ENCODE assay signal across 11 cellular contexts in genomic region chr10:107163904-107164861, GRCh38. TPM values are rescaled to one million over a fixed set of nuclear protein-coding genes. Genes with fewer than 3 reads are reported as not detected.
DNase-seq lines count a peak whose midpoint lies in the region; ATAC-seq, FAIRE-seq and TF ChIP-seq lines count a peak whose summit lies in the region.
"Had no signal": no experiment of that assay in that cellular context is flagged by ENCODE, and none has a peak within 500 bp of the region (broad histone marks: within the 10 kb centered on the region; RNA-seq: fewer than 3 reads in every experiment).

Gene SORCS1 (minus strand): TSS chr10:107164706.

- TF ChIP-seq CTCF in GM12878 (IDR thresholded peaks at IDR 0.05 in 2 of 3, conservative IDR thresholded peaks at IDR 0.05 in 1 of 3; ENCODE audit: control insufficient read depth in 2 of 3, extremely low read depth in 1 of 3, insufficient read depth in 1 of 3, low read depth in 3 of 3, low read length in 3 of 3), result no peak
- no peak for TF ChIP-seq CTCF in retinal pigment epithelial cell (conservative IDR thresholded peaks at IDR 0.05; ENCODE audit: low read depth, low read length)

- H3K4me3 ChIP-seq in GM12878, result no peak within 1 kb of the TSS
- H3K4me3 ChIP-seq in iPS-20b (ENCODE audit: low read length), result peak within 1 kb of the TSS; percentile 82
- peak within 1 kb of the TSS; percentile 26 for H3K4me3 ChIP-seq in retinal pigment epithelial cell (ENCODE audit: low read length)
- H3K4me3 ChIP-seq: HAP-1 had no signal

- in situ Hi-C loops in GM12878 (cut with MboI), result no loop called here

- H3K9me3 ChIP-seq in GM12878 (replicated peaks; ENCODE audit: control insufficient read depth, insufficient read depth, low read length) (no peaks in the 10 kb centered on the region), iPS-20b (ENCODE audit: insufficient read depth, low read depth, low read length) (no peaks in the 10 kb centered on the region)
- H3K9me3 ChIP-seq: HAP-1 had no signal

- no TSS peak for BruUV-seq in GM12878 (replicated peaks; lab: Mats Ljungman, UMichigan)

- TF ChIP-seq EP300 in GM12878 (IDR thresholded peaks at IDR 0.05; ENCODE audit: borderline replicate concordance in 1 of 2, control insufficient read depth in 1 of 2, low read depth in 2 of 2, low read length in 2 of 2), result no peak

- DNase-seq in GM12878 (ENCODE audit: low read depth, low spot score) (no peak), retinal pigment epithelial cell (ENCODE audit: low read depth) (no peak)
- DNase-seq: cerebellar nuclear complex, natural killer cell had no signal

- no peaks in the 10 kb centered on the region for H3K79me2 ChIP-seq in GM12878 (ENCODE audit: control insufficient read depth, insufficient read depth, low read length)

- no peaks in the 10 kb centered on the region for H4K20me1 ChIP-seq in GM12878 (ENCODE audit: control insufficient read depth, insufficient read depth)

- POLR2A ChIA-PET in GM12878 (lab: Charles Lee), result no interaction called here

- H3K27ac ChIP-seq in GM12878 (ENCODE audit: control insufficient read depth, insufficient read depth) (no peak within 1 kb of the TSS), iPS-20b (ENCODE audit: low read length) (no peak within 1 kb of the TSS)

- TF ChIP-seq POLR2A in GM12878 (IDR thresholded peaks at IDR 0.05; ENCODE audit: low read depth, low read length), result no peak

- RAD21 ChIA-PET in GM12878 (lab: Charles Lee; ENCODE audit: unreplicated experiment), result no interaction called here

- intact Hi-C loops in GM12878 (cut with micrococcal nuclease; ENCODE audit: unreplicated experiment), result no loop called here

- WGBS in GM12878 (ENCODE audit: insufficient coverage, insufficient replicate concordance, low lambda C conversion rate, missing lambda C conversion rate), result 43% methylated on average over 63 of the region's 105 CpGs

- H3K36me3 ChIP-seq in GM12878 (ENCODE audit: control insufficient read depth in 2 of 2, insufficient read depth in 2 of 2, low read length in 1 of 2) (no peaks in the 10 kb centered on the region), iPS-20b (ENCODE audit: insufficient read depth, low read depth, low read length) (no peaks in the 10 kb centered on the region)
- H3K36me3 ChIP-seq: HAP-1 had no signal

- no peak within 1 kb of the TSS for H3K9ac ChIP-seq in GM12878 (ENCODE audit: control insufficient read depth, insufficient read depth, low read length)
- H3K9ac ChIP-seq in iPS-20b (ENCODE audit: low read depth, low read length), result peak within 1 kb of the TSS; percentile 59; the same call in 1 of the 2 replicates

- no peak within 1 kb of the TSS for H2AFZ ChIP-seq in GM12878 (ENCODE audit: control insufficient read depth, low read depth, low read length)

- H3K4me2 ChIP-seq in GM12878 (ENCODE audit: control insufficient read depth, insufficient read depth), result no peak within 1 kb of the TSS

- H3K4me1 ChIP-seq in GM12878 (ENCODE audit: control insufficient read depth, insufficient read depth, low read length) (no peaks in the 10 kb centered on the region), iPS-20b (ENCODE audit: insufficient read depth, low read length) (peaks cover 12% of the 10 kb centered on the region)
- H3K4me1 ChIP-seq: HAP-1 had no signal

- CTCF ChIA-PET in GM12878 (lab: Yijun Ruan, JAX), result no interaction called here

- peak; percentile 70 for ATAC-seq in GM19372 (IDR thresholded peaks at IDR 0.05; ENCODE audit: low read depth, unreplicated experiment)
- peak; percentile 68 for ATAC-seq in GM12878
- no peak for ATAC-seq in GM19452 (IDR thresholded peaks at IDR 0.05; ENCODE audit: unreplicated experiment)
- no peak for ATAC-seq in HG03442 (IDR thresholded peaks at IDR 0.05; ENCODE audit: unreplicated experiment)
- no peak for ATAC-seq in HG03095 (IDR thresholded peaks at IDR 0.05; ENCODE audit: unreplicated experiment)
- no peak for ATAC-seq in GM18502 (IDR thresholded peaks at IDR 0.05; ENCODE audit: poor library complexity, unreplicated experiment)
- ATAC-seq: natural killer cell had no signal

- SMC1A ChIA-PET in GM12878 (lab: Charles Lee; ENCODE audit: uncharacterized antibody, unreplicated experiment), result no interaction called here

- TF ChIP-seq RAD21 in GM12878 (IDR thresholded peaks at IDR 0.05; ENCODE audit: insufficient read depth, low read depth, low read length), result no peak

- no peak for FAIRE-seq in GM12878 (lab: Jason Lieb, UNC)

- H3K27me3 ChIP-seq in GM12878 (replicated peaks in 1 of 2; ENCODE audit: control insufficient read depth in 2 of 2, insufficient read depth in 2 of 2, low read length in 1 of 2) (peaks cover 3 to 6% of the 10 kb centered on the region in 2 experiments), iPS-20b (ENCODE audit: insufficient read depth, low read length) (peaks cover 49% of the 10 kb centered on the region)

TF ChIP-seq in GM12878, 131 proteins besides CTCF, POLR2A, EP300 and RAD21:
- no peak for TF ChIP-seq SREBF2 (IDR thresholded peaks at IDR 0.05; ENCODE audit: low read length)
- TF ChIP-seq SUZ12 (IDR thresholded peaks at IDR 0.05; ENCODE audit: unreplicated experiment), result peak; percentile 58

RNA-seq across cellular contexts. Expression of gene SORCS1, which starts in this region (rescaled TPM):
- 2.0 and 2.5 TPM in 2 replicates for total RNA-seq in GM12878 (2013; cell fraction: nucleolus; rRNA removed)
- total RNA-seq in GM12878 (2014; rRNA removed) (under 0.01 and 0.17 TPM in 2 replicates), GM12878 (2014; rRNA removed; fragmentation: Illumina TruSeq; extraction: Trizol) (0.04 and 0.09 TPM in 2 replicates), GM12878 (2021) (0.08 and 0.15 TPM in 2 replicates)
- polyA plus RNA-seq in GM12878 (2011; ENCODE audit: low read depth), result not detected
- polyA plus RNA-seq in GM12878 (2011; rRNA removed) (9.4 and 9.6 TPM in 2 replicates), GM12878 (2014; fragmentation: Illumina TruSeq; extraction: Trizol) (0.06 and 0.08 TPM in 2 replicates), GM12878 (2014; fragmentation: Nextera tagmentation; extraction: Ambion mirVana) (under 1 TPM in 1 of 2 experiments, not detected in 1; 0.02 TPM), GM12878 (2014; rRNA removed) (0.04 TPM in 2 replicates), GM12878 (2016; fragmentation: Nextera tagmentation; extraction: Ambion mirVana) (not detected)
- polyA plus RNA-seq in GM12878 (2011; cell fraction: cytosol; rRNA removed), result 6.2 and 6.3 TPM in 2 replicates
- polyA plus RNA-seq in GM12878 (2011; cell fraction: nucleus; rRNA removed), result 17.9 and 23.0 TPM in 2 replicates
- polyA plus RNA-seq in GM12878 (2012), result 0.03 TPM in 1 of 2 replicates, not detected in the other
- polyA minus RNA-seq in GM12878 (2011; rRNA and poly(A)+ RNA removed), result 22.3 and 31.4 TPM in 2 replicates
- 5.5 and 5.7 TPM in 2 replicates for polyA minus RNA-seq in GM12878 (2011; cell fraction: cytosol; rRNA and poly(A)+ RNA removed)
- polyA minus RNA-seq in GM12878 (2011; cell fraction: nucleus; rRNA and poly(A)+ RNA removed), result 18.1 and 25.5 TPM in 2 replicates
- total RNA-seq: natural killer cell had no signal

Comparison
In these comparisons a context has a peak if more than half of its experiments do, and no peak if none do; other contexts are left out.
1. ATAC-seq: peak in GM19372 (single experiment) and GM12878 (single experiment); none in GM19452 (single experiment), HG03442 (single experiment), HG03095 (single experiment) and GM18502 (single experiment).